8 cellular contexts compared by ENCODE assay signal in genomic region chr6:39309942-39310531, GRCh38. TPM values are rescaled to one million over a fixed set of nuclear protein-coding genes. Genes with fewer than 3 reads are reported as not detected.
DNase-seq lines count a peak whose midpoint lies in the region; ATAC-seq, FAIRE-seq and TF ChIP-seq lines count a peak whose summit lies in the region.

No MANE protein-coding gene starts in this region.

- H3K9me3 ChIP-seq in Panc1 (ENCODE audit: control insufficient read depth, insufficient read depth, low read depth, low read length) (no peaks in the 10 kb centered on the region), osteoblast (ENCODE audit: low read depth, low read length) (no peaks in the 10 kb centered on the region)

- H3K4me1 ChIP-seq in Panc1 (ENCODE audit: control insufficient read depth, insufficient read depth, low read length) (no peaks in the 10 kb centered on the region), osteoblast (ENCODE audit: insufficient read depth, low read length) (no peaks in the 10 kb centered on the region)

- H2AFZ ChIP-seq in osteoblast (ENCODE audit: low read length): no peak overlapping the region

- BruUV-seq in Panc1 (replicated peaks; lab: Mats Ljungman, UMichigan): no TSS peak

- CTCF ChIA-PET in Panc1 (lab: Charles Lee): interaction anchor here (0.8 to 1.6 kb wide), 2 partner anchors 9 to 437 kb away, joined by 3 to 5 read pairs; no protein-coding TSS in a partner anchor

- ATAC-seq in Panc1: peak; percentile 92
- ATAC-seq in GM19395 (IDR thresholded peaks at IDR 0.05; ENCODE audit: unreplicated experiment): no peak

- H4K20me1 ChIP-seq in osteoblast (ENCODE audit: insufficient read depth, low read length): no peaks in the 10 kb centered on the region

- in situ Hi-C loops in Panc1 (cut with HindIII; ENCODE audit: low pct_unique_long_range_greater_than_20kb, low sequenced_read_pairs): no loop called here

- peak; percentile 52 for DNase-seq in DMS53 treated with DMSO at 0.1 percent for 48 hours (lab: John Stamatoyannopoulos, UW; ENCODE audit: unreplicated experiment)
- DNase-seq in HT1080 (ENCODE audit: low read depth): peak; percentile 48
- peak; percentile 64 for DNase-seq in Panc1 (ENCODE audit: low read depth, low spot score)
- peak; percentile 30 for DNase-seq in activated effector memory CD4-positive, alpha-beta T cell treated with Interleukin-2 at 50 U/mL for 16 hours
- peak; percentile 68 to 82 for DNase-seq in frontal cortex (ENCODE audit: low spot score in 2 of 2)
- DNase-seq in osteoblast (ENCODE audit: insufficient read length, low spot score, missing footprints): peak; percentile 97
- peak; percentile 78 for DNase-seq in ureter (ENCODE audit: low spot score)

- POLR2A ChIA-PET in Panc1 (lab: Charles Lee): no interaction called here

- no peak for FAIRE-seq in frontal cortex (lab: Jason Lieb, UNC)

- TF ChIP-seq CTCF in Panc1 (IDR thresholded peaks at IDR 0.05) (peak; percentile 91), osteoblast (IDR thresholded peaks at IDR 0.05; ENCODE audit: extremely low read depth, low read depth, low read length) (peak; percentile 93)

- intact Hi-C loops in Panc1 (cut with micrococcal nuclease; ENCODE audit: unreplicated experiment): loop anchor here (5.0 to 10.0 kb wide), 3 partner anchors 65 to 438 kb away; no protein-coding TSS in a partner anchor

- no peak overlapping the region for H3K4me2 ChIP-seq in osteoblast (ENCODE audit: insufficient read depth, low read length)

- H3K79me2 ChIP-seq in osteoblast (ENCODE audit: insufficient read depth, low read length): no peaks in the 10 kb centered on the region

- H3K4me3 ChIP-seq in Panc1 (ENCODE audit: low read depth in 2 of 2, low read length in 2 of 2) (no peak overlapping the region), osteoblast (ENCODE audit: insufficient read depth, low read length) (no peak overlapping the region)

- H3K27me3 ChIP-seq in Panc1 (ENCODE audit: control insufficient read depth, insufficient read depth, low read length): no peaks in the 10 kb centered on the region; the same call in 1 of the 2 replicates
- H3K27me3 ChIP-seq in osteoblast (ENCODE audit: insufficient read depth, low read length): peaks cover 29% of the 10 kb centered on the region

- H3K27ac ChIP-seq in Panc1 (ENCODE audit: low read length) (no peak overlapping the region), osteoblast (ENCODE audit: low read depth, low read length) (no peak overlapping the region)

- no peaks in the 10 kb centered on the region for H3K36me3 ChIP-seq in Panc1 (ENCODE audit: control insufficient read depth, insufficient read depth, low read length)
- no peaks in the 10 kb centered on the region for H3K36me3 ChIP-seq in osteoblast (ENCODE audit: insufficient read depth, low read length)

RNA-seq across cellular contexts. Expression of gene KCNK17, which starts 4.2 kb away (rescaled TPM):
- total RNA-seq in HT1080 (2014; rRNA removed; shearing (Covaris generic)): not detected in 2 replicates
- not detected in 2 replicates for polyA plus RNA-seq in HT1080 (2015; cell fraction: cytosol; rRNA removed)
- not detected in 2 replicates for polyA plus RNA-seq in HT1080 (2015; cell fraction: nucleus; rRNA removed)
- total RNA-seq in Panc1 (2021; ENCODE audit: unreplicated experiment): not detected
- polyA plus RNA-seq in Panc1 (2012; ENCODE audit: insufficient read length): not detected
- 0.41 TPM for total RNA-seq in frontal cortex
- not detected in 2 replicates for total RNA-seq in osteoblast
- total RNA-seq in ureter: not detected

RNA-seq across cellular contexts. Expression of gene KCNK16, which starts 12.5 kb away (rescaled TPM):
- total RNA-seq in HT1080 (2014; rRNA removed; shearing (Covaris generic)): not detected in 2 replicates
- polyA plus RNA-seq in HT1080 (2015; cell fraction: cytosol; rRNA removed): not detected in 2 replicates
- not detected in 2 replicates for polyA plus RNA-seq in HT1080 (2015; cell fraction: nucleus; rRNA removed)
- total RNA-seq in Panc1 (2021; ENCODE audit: unreplicated experiment) (not detected), frontal cortex (not detected), osteoblast (not detected in 2 replicates), ureter (not detected)
- not detected for polyA plus RNA-seq in Panc1 (2012; ENCODE audit: insufficient read length)

Comparison
In these comparisons a context has a peak if more than half of its experiments do, and no peak if none do; other contexts are left out.
1. DNase-seq: peak in every context shown above with its lines; median percentile 97 in osteoblast; 78 in ureter; 75 in frontal cortex; 64 in Panc1; 52 in DMS53 treated with DMSO at 0.1 percent for 48 hours; 48 in HT1080; 30 in activated effector memory CD4-positive, alpha-beta T cell treated with Interleukin-2 at 50 U/mL for 16 hours.